In genomic region chr2:15388406-15389325, GRCh38 we compare ENCODE assay signal across 22 cellular contexts.
"Had no signal": no experiment of that assay in that cellular context is flagged by ENCODE, and none has a peak within 500 bp of the region (broad histone marks: within the 10 kb centered on the region; RNA-seq: fewer than 3 reads in every experiment).

No MANE protein-coding gene starts in this region.

- DNase-seq: activated CD4-positive, alpha-beta T cell treated with anti-CD3 and anti-CD28 coated beads for 1 hour; activated CD8-positive, alpha-beta memory T cell treated with anti-CD3 and anti-CD28 coated beads for 24 hours; activated CD8-positive, alpha-beta memory T cell treated with anti-CD3 and anti-CD28 coated beads, Interleukin-2, amount 50 U/mL, for 48 hours; activated effector memory CD4-positive, alpha-beta T cell treated with Interleukin-2 at 50 U/mL for 16 hours; activated naive CD4-positive, alpha-beta T cell treated with anti-CD3 and anti-CD28 coated beads, Interleukin-2, amount 10 ng/mL, durations not matched to agents 7 days and 5 days; activated naive CD8-positive, alpha-beta T cell treated with anti-CD3 and anti-CD28 coated beads, Interleukin-2, amount 50 U/mL, for 24 hours; activated T-cell treated with anti-CD3 and anti-CD28 coated beads, Interleukin-2, amount 50 U/mL, for 48 hours; anterior cingulate cortex; colonic mucosa; endodermal cell; erythroblast; gastrocnemius medialis; heart left ventricle; left lung; mesenchymal stem cell; natural killer cell; sigmoid colon; stimulated activated naive CD4-positive, alpha-beta T cell; T-helper 2 cell; WERI-Rb-1 had no signal

- H3K4me3 ChIP-seq: colonic mucosa, gastrocnemius medialis, heart left ventricle, left lung, sigmoid colon had no signal

- H3K9me3 ChIP-seq: colonic mucosa, gastrocnemius medialis, heart left ventricle, left lung, neutrophil, sigmoid colon had no signal

- H3K36me3 ChIP-seq: colonic mucosa had no signal

- H3K9ac ChIP-seq: parathyroid adenoma had no signal

- H3K4me1 ChIP-seq: colonic mucosa, gastrocnemius medialis, heart left ventricle, left lung, parathyroid adenoma, sigmoid colon had no signal

- H3K27me3 ChIP-seq: colonic mucosa, gastrocnemius medialis, heart left ventricle, left lung, neutrophil, sigmoid colon had no signal

- H2AFZ ChIP-seq: parathyroid adenoma had no signal

- H3K27ac ChIP-seq: colonic mucosa, gastrocnemius medialis, heart left ventricle, left lung, neutrophil, parathyroid adenoma, sigmoid colon, WERI-Rb-1 had no signal

- ATAC-seq: activated naive CD8-positive, alpha-beta T cell treated with anti-CD3 and anti-CD28 coated beads, Interleukin-2, amount 50 U/mL, for 24 hours; gastrocnemius medialis; left lung; natural killer cell had no signal
